Comparison of ENCODE assay signal across 1 cellular context in genomic region chr16:30031477-30031918, GRCh38.
TF ChIP-seq lines count a peak whose summit lies in the region.

No MANE protein-coding gene starts in this region.

TF ChIP-seq in GM23338, 12 proteins besides CTCF, POLR2A, EP300 and RAD21:
- TF ChIP-seq EZH2phosphoT487 (IDR thresholded peaks at IDR 0.05; ENCODE audit: unreplicated experiment) = no peak
- TF ChIP-seq NANOG (IDR thresholded peaks at IDR 0.05; ENCODE audit: borderline replicate concordance) = no peak
- TF ChIP-seq POLR2AphosphoS5 (IDR thresholded peaks at IDR 0.05; ENCODE audit: low read depth) = no peak
- TF ChIP-seq STAT1 (IDR thresholded peaks at IDR 0.05; ENCODE audit: unreplicated experiment) = no peak
- no peak for TF ChIP-seq ZNF462 (CRISPR knock-in tag; IDR thresholded peaks at IDR 0.05)
- TF ChIP-seq JUNB (IDR thresholded peaks at IDR 0.05; ENCODE audit: unreplicated experiment) = no peak
- TF ChIP-seq ZNF331 (CRISPR knock-in tag; IDR thresholded peaks at IDR 0.05; ENCODE audit: low read depth) = no peak
- TF ChIP-seq CREB1 (CRISPR knock-in tag; IDR thresholded peaks at IDR 0.05; ENCODE audit: low read depth) = no peak
- TF ChIP-seq ETS1 (IDR thresholded peaks at IDR 0.05) = no peak
- TF ChIP-seq REST (IDR thresholded peaks at IDR 0.05; ENCODE audit: unreplicated experiment) = no peak
- no peak for TF ChIP-seq EZH2 (IDR thresholded peaks at IDR 0.05; ENCODE audit: low read depth, unreplicated experiment)
- TF ChIP-seq ZNF114 (CRISPR knock-in tag; IDR thresholded peaks at IDR 0.05) = no peak
TF ChIP-seq in GM23338: peak in this region for 0.
